15 cellular contexts compared by ENCODE assay signal in the genomic region with DNA sequence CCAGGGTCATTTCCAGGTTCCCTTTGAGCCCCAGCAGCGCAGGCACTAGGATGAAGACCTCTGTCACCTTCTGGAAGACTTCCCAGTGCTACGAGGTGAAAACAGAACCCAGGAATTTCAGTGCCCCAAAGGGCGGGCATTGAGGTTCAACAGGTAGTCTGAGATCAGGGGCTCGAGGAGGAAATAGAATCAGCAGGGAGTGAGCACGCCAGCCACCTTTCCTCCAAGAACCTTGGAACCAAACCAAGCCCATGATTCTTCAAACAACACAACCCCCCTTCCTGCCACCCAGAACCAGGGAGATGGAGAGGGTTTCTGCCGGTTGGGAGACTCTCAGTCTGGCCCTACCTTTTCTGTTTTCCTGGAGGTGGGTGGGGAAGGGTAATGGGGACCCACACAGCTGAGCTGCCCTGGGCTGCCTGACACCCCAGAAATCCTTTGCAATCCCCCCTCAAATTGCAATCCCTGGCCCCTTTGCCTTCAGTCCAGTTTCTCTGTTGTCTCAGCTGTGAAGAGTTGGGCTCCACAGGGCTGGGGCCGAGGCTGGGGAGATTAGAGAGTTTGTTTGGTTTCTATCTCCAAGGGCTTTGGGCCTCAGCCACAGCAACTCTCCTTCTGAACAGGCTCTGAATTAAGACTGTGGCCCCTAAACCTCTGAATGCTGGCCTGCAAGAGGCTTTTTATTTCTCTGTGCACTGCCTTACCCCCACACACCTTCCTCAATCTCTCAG. TPM values are rescaled to one million over a fixed set of nuclear protein-coding genes. Genes with fewer than 3 reads are reported as not detected.
DNase-seq lines count a peak whose midpoint lies in the region; ATAC-seq and TF ChIP-seq lines count a peak whose summit lies in the region.
"Had no signal": no experiment of that assay in that cellular context is flagged by ENCODE, and none has a peak within 500 bp of the region (broad histone marks: within the 10 kb centered on the region; RNA-seq: fewer than 3 reads in every experiment).

No MANE protein-coding gene starts in this region.

- CTCF ChIA-PET in AG04450 (lab: Charles Lee): interaction anchor here (1.0 to 1.1 kb wide), 2 partner anchors 10 to 176 kb away, joined by 3 read pairs; no protein-coding TSS in a partner anchor
- CTCF ChIA-PET in naive thymus-derived CD4-positive, alpha-beta T cell (lab: Charles Lee): interaction anchor here (0.6 to 1.0 kb wide), 2 partner anchors 9 to 500 kb away, joined by 3 read pairs; no protein-coding TSS in a partner anchor

- H3K9me3 ChIP-seq in AG04450 (ENCODE audit: control insufficient read depth, insufficient read depth, low read length) (no peaks in the 10 kb centered on the region), colonic mucosa (no peaks in the 10 kb centered on the region)
- H3K9me3 ChIP-seq in naive thymus-derived CD4-positive, alpha-beta T cell (ENCODE audit: control insufficient read depth in 2 of 3, low read length in 3 of 3): no peaks in the 10 kb centered on the region
- H3K9me3 ChIP-seq: BE2C, esophagus muscularis mucosa, SJSA1 had no signal

- H3K27ac ChIP-seq in AG04450 (ENCODE audit: low read depth, low read length): peak overlapping the region; percentile 21
- no peak overlapping the region for H3K27ac ChIP-seq in naive thymus-derived CD4-positive, alpha-beta T cell (ENCODE audit: low read depth, low read length)
- H3K27ac ChIP-seq in colonic mucosa: no peak overlapping the region
- H3K27ac ChIP-seq: SJSA1 had no signal

- H3K4me1 ChIP-seq in naive thymus-derived CD4-positive, alpha-beta T cell (ENCODE audit: control insufficient read depth in 2 of 2, insufficient read depth in 2 of 2, low read length in 2 of 2): peaks cover 18 to 22% of the 10 kb centered on the region in 2 donors
- no peaks in the 10 kb centered on the region for H3K4me1 ChIP-seq in colonic mucosa
- H3K4me1 ChIP-seq: BE2C, SJSA1 had no signal

- H3K27me3 Mint-ChIP-seq in activated T-helper 2 cell treated with anti-CD3 and anti-CD28 coated beads, Interferon-gamma antibody, Interleukin-2, Interleukin-4, amounts not matched to agents 10 μg/mL and 5 μg/mL and 100 μg/mL, durations not matched to agents 14 hours and 24 hours and 36 hours (ENCODE audit: low read depth): no peaks in the 10 kb centered on the region
- no peaks in the 10 kb centered on the region for H3K27me3 Mint-ChIP-seq in naive thymus-derived CD4-positive, alpha-beta T cell
- peaks cover 0 to 2% (median 2%) of the 10 kb centered on the region in 3 donors for H3K27me3 Mint-ChIP-seq in CD14-positive monocyte (ENCODE audit: low read depth in 3 of 3)
- H3K27me3 Mint-ChIP-seq: activated CD4-positive, alpha-beta T cell treated with anti-CD3 and anti-CD28 coated beads, Interleukin-2, amount 10 ng/mL, durations not matched to agents 7 days and 5 days had no signal

- H3K36me3 Mint-ChIP-seq in activated T-helper 2 cell treated with anti-CD3 and anti-CD28 coated beads, Interferon-gamma antibody, Interleukin-2, Interleukin-4, amounts not matched to agents 10 μg/mL and 5 μg/mL and 100 μg/mL, durations not matched to agents 14 hours and 24 hours and 36 hours (ENCODE audit: low read depth): peaks cover 61% of the 10 kb centered on the region
- H3K36me3 Mint-ChIP-seq in naive thymus-derived CD4-positive, alpha-beta T cell: peaks cover 0 to 35% (median 12%) of the 10 kb centered on the region in 5 donors
- peaks cover 0 to 13% of the 10 kb centered on the region in 2 donors for H3K36me3 Mint-ChIP-seq in CD14-positive monocyte

- H3K27me3 ChIP-seq in AG04450 (ENCODE audit: control insufficient read depth, insufficient read depth, low read length): no peaks in the 10 kb centered on the region
- no peaks in the 10 kb centered on the region for H3K27me3 ChIP-seq in naive thymus-derived CD4-positive, alpha-beta T cell (ENCODE audit: control insufficient read depth in 2 of 2, insufficient read depth in 2 of 2, low read length in 2 of 2)
- H3K27me3 ChIP-seq in colonic mucosa: no peaks in the 10 kb centered on the region
- H3K27me3 ChIP-seq: BE2C, esophagus muscularis mucosa, SJSA1 had no signal

- peak overlapping the region; percentile 56 for H3K27ac Mint-ChIP-seq in activated T-helper 2 cell treated with anti-CD3 and anti-CD28 coated beads, Interferon-gamma antibody, Interleukin-2, Interleukin-4, amounts not matched to agents 10 μg/mL and 5 μg/mL and 100 μg/mL, durations not matched to agents 14 hours and 24 hours and 36 hours
- H3K27ac Mint-ChIP-seq in naive thymus-derived CD4-positive, alpha-beta T cell: peak overlapping the region in 6 of 9 donors; percentile 18 to 76 (median 65)
- H3K27ac Mint-ChIP-seq in CD14-positive monocyte: no peak overlapping the region
- H3K27ac Mint-ChIP-seq: activated CD4-positive, alpha-beta T cell treated with anti-CD3 and anti-CD28 coated beads, Interleukin-2, amount 10 ng/mL, durations not matched to agents 7 days and 5 days had no signal

- no peak for DNase-seq in AG04450 (ENCODE audit: low read depth, low spot score)
- DNase-seq in DMS153 treated with DMSO at 0.1 percent for 48 hours (lab: John Stamatoyannopoulos, UW; ENCODE audit: unreplicated experiment): peak; percentile 6
- DNase-seq in activated T-helper 2 cell treated with anti-CD3 and anti-CD28 coated beads, Interferon-gamma antibody, Interleukin-2, Interleukin-4, amounts not matched to agents 10 μg/mL and 5 μg/mL and 100 μg/mL, durations not matched to agents 14 hours and 24 hours and 36 hours (ENCODE audit: low spot score): no peak
- DNase-seq in naive thymus-derived CD4-positive, alpha-beta T cell: no peak
- no peak for DNase-seq in cerebellar nuclear complex (lab: John Stamatoyannopoulos, UW)
- no peak for DNase-seq in colonic mucosa
- DNase-seq in CD14-positive monocyte (ENCODE audit: low spot score): no peak
- DNase-seq: activated CD4-positive, alpha-beta T cell treated with anti-CD3 and anti-CD28 coated beads, Interleukin-2, amount 10 ng/mL, durations not matched to agents 7 days and 5 days; BE2C; KG1; NCI-H446 treated with DMSO at 0.1 percent for 48 hours; OCI-M1 had no signal

- intact Hi-C loops in activated T-helper 2 cell treated with anti-CD3 and anti-CD28 coated beads, Interferon-gamma antibody, Interleukin-2, Interleukin-4, amounts not matched to agents 10 μg/mL and 5 μg/mL and 100 μg/mL, durations not matched to agents 14 hours and 24 hours and 36 hours (cut with micrococcal nuclease): no loop called here
- intact Hi-C loops in naive thymus-derived CD4-positive, alpha-beta T cell (cut with micrococcal nuclease): no loop called here
- intact Hi-C loops in colonic mucosa (cut with DNase I): no loop called here
- intact Hi-C loops in CD14-positive monocyte (cut with micrococcal nuclease): no loop called here

- H3K4me1 Mint-ChIP-seq in activated T-helper 2 cell treated with anti-CD3 and anti-CD28 coated beads, Interferon-gamma antibody, Interleukin-2, Interleukin-4, amounts not matched to agents 10 μg/mL and 5 μg/mL and 100 μg/mL, durations not matched to agents 14 hours and 24 hours and 36 hours (ENCODE audit: low read depth): peaks cover 37% of the 10 kb centered on the region
- H3K4me1 Mint-ChIP-seq in naive thymus-derived CD4-positive, alpha-beta T cell: peaks cover 25 to 43% (median 38%) of the 10 kb centered on the region in 7 donors
- H3K4me1 Mint-ChIP-seq in CD14-positive monocyte: peaks cover 6% of the 10 kb centered on the region

- no peak for ATAC-seq in naive thymus-derived CD4-positive, alpha-beta T cell
- ATAC-seq in HG03469 (IDR thresholded peaks at IDR 0.05; ENCODE audit: unreplicated experiment): no peak

- no peak overlapping the region for H3K4me3 ChIP-seq in AG04450 (ENCODE audit: low read depth, low read length)
- no peak overlapping the region for H3K4me3 ChIP-seq in naive thymus-derived CD4-positive, alpha-beta T cell (ENCODE audit: low read length)
- H3K4me3 ChIP-seq in colonic mucosa: no peak overlapping the region
- H3K4me3 ChIP-seq: esophagus muscularis mucosa, SJSA1 had no signal

- H3K4me3 Mint-ChIP-seq in activated T-helper 2 cell treated with anti-CD3 and anti-CD28 coated beads, Interferon-gamma antibody, Interleukin-2, Interleukin-4, amounts not matched to agents 10 μg/mL and 5 μg/mL and 100 μg/mL, durations not matched to agents 14 hours and 24 hours and 36 hours (ENCODE audit: low read depth): no peak overlapping the region
- no peak overlapping the region for H3K4me3 Mint-ChIP-seq in naive thymus-derived CD4-positive, alpha-beta T cell
- H3K4me3 Mint-ChIP-seq in CD14-positive monocyte: no peak overlapping the region
- H3K4me3 Mint-ChIP-seq: activated CD4-positive, alpha-beta T cell treated with anti-CD3 and anti-CD28 coated beads, Interleukin-2, amount 10 ng/mL, durations not matched to agents 7 days and 5 days had no signal

- POLR2A ChIA-PET in AG04450 (lab: Yijun Ruan, JAX): no interaction called here
- POLR2A ChIA-PET in naive thymus-derived CD4-positive, alpha-beta T cell (lab: Charles Lee): interaction anchor here (0.8 to 0.9 kb wide), 2 partner anchors 11 to 26 kb away, joined by 3 to 4 read pairs; a partner anchor contains a TSS

- peaks cover 0 to 48% (median 0%) of the 10 kb centered on the region in 3 experiments for H3K36me3 ChIP-seq in naive thymus-derived CD4-positive, alpha-beta T cell (ENCODE audit: control insufficient read depth in 2 of 3, insufficient read depth in 3 of 3, low read length in 3 of 3)
- no peaks in the 10 kb centered on the region for H3K36me3 ChIP-seq in colonic mucosa
- H3K36me3 ChIP-seq: BE2C had no signal

- H3K9ac ChIP-seq in colonic mucosa (ENCODE audit: low read depth in 2 of 2, low read length in 2 of 2): no peak overlapping the region

- no peaks in the 10 kb centered on the region for H3K9me3 Mint-ChIP-seq in activated T-helper 2 cell treated with anti-CD3 and anti-CD28 coated beads, Interferon-gamma antibody, Interleukin-2, Interleukin-4, amounts not matched to agents 10 μg/mL and 5 μg/mL and 100 μg/mL, durations not matched to agents 14 hours and 24 hours and 36 hours
- H3K9me3 Mint-ChIP-seq in naive thymus-derived CD4-positive, alpha-beta T cell: no peaks in the 10 kb centered on the region
- H3K9me3 Mint-ChIP-seq in CD14-positive monocyte: no peaks in the 10 kb centered on the region
- H3K9me3 Mint-ChIP-seq: activated CD4-positive, alpha-beta T cell treated with anti-CD3 and anti-CD28 coated beads, Interleukin-2, amount 10 ng/mL, durations not matched to agents 7 days and 5 days had no signal

- TF ChIP-seq CTCF in AG04450 (IDR thresholded peaks at IDR 0.05; ENCODE audit: low read depth, low read length): no peak
- TF ChIP-seq CTCF in colonic mucosa (IDR thresholded peaks at IDR 0.05): no peak
- no peak for TF ChIP-seq CTCF in CD14-positive monocyte (IDR thresholded peaks at IDR 0.05)

RNA-seq across cellular contexts. Expression of a gene that starts 11.9 kb away (rescaled TPM):
- 23.9 and 29.0 TPM in 2 replicates for polyA plus RNA-seq in AG04450 (2011; rRNA removed)
- polyA minus RNA-seq in AG04450 (2011; rRNA and poly(A)+ RNA removed): 13.6 TPM in 2 replicates
- total RNA-seq in activated T-helper 2 cell treated with anti-CD3 and anti-CD28 coated beads, Interferon-gamma antibody, Interleukin-2, Interleukin-4, amounts not matched to agents 10 μg/mL and 5 μg/mL and 100 μg/mL, durations not matched to agents 14 hours and 24 hours and 36 hours: 46.9 and 48.5 TPM in 2 replicates
- 10 to 100 TPM; 16.5 to 32.0 (median 27.8) TPM for total RNA-seq in naive thymus-derived CD4-positive, alpha-beta T cell
- polyA plus RNA-seq in naive thymus-derived CD4-positive, alpha-beta T cell: 10 to 100 TPM in 1 of 2 donors, 1 to 10 TPM in 1; 9.1 to 15.9 TPM
- total RNA-seq in colonic mucosa: 1 to 10 TPM; 4.8 to 8.1 TPM
- polyA plus RNA-seq in CD14-positive monocyte: 1 to 10 TPM in 1 of 2 donors, under 1 TPM in 1; 0.54 to 1.1 TPM

RNA-seq across cellular contexts. Expression of a gene that starts 25.9 kb away (rescaled TPM):
- polyA plus RNA-seq in AG04450 (2011; rRNA removed) (13.8 and 14.6 TPM in 2 replicates), CD14-positive monocyte (10 to 100 TPM; 31.5 to 32.2 TPM)
- 8.4 and 8.7 TPM in 2 replicates for polyA minus RNA-seq in AG04450 (2011; rRNA and poly(A)+ RNA removed)
- 26.2 and 26.7 TPM in 2 replicates for total RNA-seq in activated T-helper 2 cell treated with anti-CD3 and anti-CD28 coated beads, Interferon-gamma antibody, Interleukin-2, Interleukin-4, amounts not matched to agents 10 μg/mL and 5 μg/mL and 100 μg/mL, durations not matched to agents 14 hours and 24 hours and 36 hours
- total RNA-seq in naive thymus-derived CD4-positive, alpha-beta T cell: 10 to 100 TPM; 23.9 to 55.5 (median 45.9) TPM
- 10 to 100 TPM; 57.3 to 76.6 TPM for polyA plus RNA-seq in naive thymus-derived CD4-positive, alpha-beta T cell
- total RNA-seq in colonic mucosa: 10 to 100 TPM in 1 of 2 donors, 1 to 10 TPM in 1; 7.5 to 10.2 TPM

RNA-seq across cellular contexts. Expression of a gene that starts 48.8 kb away (rescaled TPM):
- polyA plus RNA-seq in AG04450 (2011; rRNA removed) (0.09 TPM in 1 of 2 replicates, not detected in the other), CD14-positive monocyte (not detected)
- not detected in 2 replicates for polyA minus RNA-seq in AG04450 (2011; rRNA and poly(A)+ RNA removed)
- 0.57 and 0.78 TPM in 2 replicates for total RNA-seq in activated T-helper 2 cell treated with anti-CD3 and anti-CD28 coated beads, Interferon-gamma antibody, Interleukin-2, Interleukin-4, amounts not matched to agents 10 μg/mL and 5 μg/mL and 100 μg/mL, durations not matched to agents 14 hours and 24 hours and 36 hours
- total RNA-seq in naive thymus-derived CD4-positive, alpha-beta T cell: 1 to 10 TPM in 4 of 5 experiments, under 1 TPM in 1; 0.92 to 2.7 (median 1.9) TPM
- 1 to 10 TPM; 1.6 to 2.2 TPM for polyA plus RNA-seq in naive thymus-derived CD4-positive, alpha-beta T cell
- total RNA-seq in colonic mucosa: under 1 TPM in 1 of 2 donors, not detected in 1; 0.27 TPM
- total RNA-seq: SJSA1 had no signal

RNA-seq across cellular contexts. Expression of a gene that starts 51.2 kb away (rescaled TPM):
- 80.5 and 105 TPM in 2 replicates for polyA plus RNA-seq in AG04450 (2011; rRNA removed)
- 102 and 165 TPM in 2 replicates for polyA minus RNA-seq in AG04450 (2011; rRNA and poly(A)+ RNA removed)
- 176 and 180 TPM in 2 replicates for total RNA-seq in activated T-helper 2 cell treated with anti-CD3 and anti-CD28 coated beads, Interferon-gamma antibody, Interleukin-2, Interleukin-4, amounts not matched to agents 10 μg/mL and 5 μg/mL and 100 μg/mL, durations not matched to agents 14 hours and 24 hours and 36 hours
- total RNA-seq in naive thymus-derived CD4-positive, alpha-beta T cell: 100 to 1,000 TPM in 4 of 5 experiments, 10 to 100 TPM in 1; 70.4 to 164 (median 122) TPM
- 10 to 100 TPM; 12.5 to 18.7 TPM for polyA plus RNA-seq in naive thymus-derived CD4-positive, alpha-beta T cell
- 100 to 1,000 TPM; 117 to 123 TPM for total RNA-seq in colonic mucosa
- polyA plus RNA-seq in CD14-positive monocyte: 1 to 10 TPM; 4.2 to 4.9 TPM

Comparison
In these comparisons a context has a peak if more than half of its experiments do, and no peak if none do; other contexts are left out.
1. H3K27ac Mint-ChIP-seq: peak in activated T-helper 2 cell treated with anti-CD3 and anti-CD28 coated beads, Interferon-gamma antibody, Interleukin-2, Interleukin-4, amounts not matched to agents 10 μg/mL and 5 μg/mL and 100 μg/mL, durations not matched to agents 14 hours and 24 hours and 36 hours (single experiment) and naive thymus-derived CD4-positive, alpha-beta T cell (6 of 9); none in CD14-positive monocyte (0 of 7).